In genomic region chr3:62295571-62295970, GRCh38 we compare ENCODE assay signal across 3 cellular contexts.
"Had no signal": no experiment of that assay in that cellular context is flagged by ENCODE, and none has a peak within 500 bp of the region (broad histone marks: within the 10 kb centered on the region; RNA-seq: fewer than 3 reads in every experiment).

No MANE protein-coding gene starts in this region.

- H3K4me3 ChIP-seq: GM12878 had no signal

- ATAC-seq: GM12878 had no signal

- DNase-seq: GDM1, GF-D8 had no signal
